In genomic region chr20:31695849-31696804, GRCh38 we compare ENCODE assay signal across 9 cellular contexts. TPM values are rescaled to one million over a fixed set of nuclear protein-coding genes. Genes with fewer than 3 reads are reported as not detected.
A peak's percentile ranks its signal among the peaks of the same experiment; 100 is the strongest.
DNase-seq lines count a peak whose midpoint lies in the region; ATAC-seq and TF ChIP-seq lines count a peak whose summit lies in the region.
"Had no signal": no experiment of that assay in that cellular context is flagged by ENCODE, and none has a peak within 500 bp of the region (broad histone marks: within the 10 kb centered on the region; RNA-seq: fewer than 3 reads in every experiment).

No MANE protein-coding gene starts in this region.

- peak overlapping the region in 1 of 7 donors; percentile 29 for H3K4me3 Mint-ChIP-seq in CD8-positive, alpha-beta memory T cell
- H3K4me3 Mint-ChIP-seq in endothelial cell (ENCODE audit: unreplicated experiment), result peak overlapping the region; percentile 23

- H3K27me3 ChIP-seq in CD8-positive, alpha-beta memory T cell (ENCODE audit: insufficient read depth, low read length, poor library complexity, severe bottlenecking), result no peaks in the 10 kb centered on the region
- no peaks in the 10 kb centered on the region for H3K27me3 ChIP-seq in PC-3 (ENCODE audit: low read length)
- H3K27me3 ChIP-seq in osteoblast (ENCODE audit: insufficient read depth, low read length), result no peaks in the 10 kb centered on the region

- peak overlapping the region; percentile 42 for H3K9ac ChIP-seq in PC-3 (ENCODE audit: low read length)

- no peaks in the 10 kb centered on the region for H3F3A ChIP-seq in PC-3 (ENCODE audit: low read length, unreplicated experiment)

- peak overlapping the region; percentile 48 to 96 (median 76) for H3K27ac Mint-ChIP-seq in CD8-positive, alpha-beta memory T cell
- H3K27ac Mint-ChIP-seq in endothelial cell (ENCODE audit: unreplicated experiment), result no peak overlapping the region

- no peak overlapping the region for H3K27ac ChIP-seq in CD8-positive, alpha-beta memory T cell (ENCODE audit: low read depth, low read length)
- peak overlapping the region; percentile 86 for H3K27ac ChIP-seq in PC-3 (ENCODE audit: low read length)
- H3K27ac ChIP-seq in osteoblast (ENCODE audit: low read depth, low read length), result peak overlapping the region; percentile 61

- H4K20me1 ChIP-seq in PC-3 (ENCODE audit: low read length) (no peaks in the 10 kb centered on the region), osteoblast (ENCODE audit: insufficient read depth, low read length) (no peaks in the 10 kb centered on the region)

- CTCF ChIA-PET in CD8-positive, alpha-beta memory T cell (lab: Charles Lee), result interaction anchor here (0.9 to 2.6 kb wide), 4 partner anchors 24 to 84 kb away, joined by 3 to 15 read pairs (median 3); no protein-coding TSS in a partner anchor
- CTCF ChIA-PET in PC-3 (lab: Charles Lee), result interaction anchor here (1.0 to 1.5 kb wide), 3 partner anchors 8 to 34 kb away, joined by 5 to 10 read pairs (median 9); no protein-coding TSS in a partner anchor

- H3K79me2 ChIP-seq in PC-3 (ENCODE audit: low read length), result peaks cover 95% of the 10 kb centered on the region
- H3K79me2 ChIP-seq in osteoblast (ENCODE audit: insufficient read depth, low read length), result peaks cover 92% of the 10 kb centered on the region

- BruUV-seq in PC-3 (replicated peaks; lab: Mats Ljungman, UMichigan), result TSS peak; percentile 74

- ATAC-seq in PC-3 (peak; percentile 71), HG02623 (IDR thresholded peaks at IDR 0.05; ENCODE audit: unreplicated experiment) (no peak), GM21737 (IDR thresholded peaks at IDR 0.05; ENCODE audit: unreplicated experiment) (no peak), GM21825 (IDR thresholded peaks at IDR 0.05; ENCODE audit: unreplicated experiment) (no peak)

- no peaks in the 10 kb centered on the region for H3K27me3 Mint-ChIP-seq in CD8-positive, alpha-beta memory T cell
- H3K27me3 Mint-ChIP-seq in endothelial cell (ENCODE audit: unreplicated experiment), result peaks cover 3% of the 10 kb centered on the region

- H3K4me3 ChIP-seq in CD8-positive, alpha-beta memory T cell (ENCODE audit: low read length), result no peak overlapping the region
- no peak overlapping the region for H3K4me3 ChIP-seq in PC-3 (ENCODE audit: low read length)
- no peak overlapping the region for H3K4me3 ChIP-seq in osteoblast (ENCODE audit: insufficient read depth, low read length)

- TF ChIP-seq CTCF in PC-3 (conservative IDR thresholded peaks at IDR 0.05; ENCODE audit: low read depth, low read length), result no peak
- TF ChIP-seq CTCF in endothelial cell (IDR thresholded peaks at IDR 0.05; ENCODE audit: unreplicated experiment), result no peak
- TF ChIP-seq CTCF in osteoblast (IDR thresholded peaks at IDR 0.05; ENCODE audit: extremely low read depth, low read depth, low read length), result no peak

- no peaks in the 10 kb centered on the region for H3K9me3 Mint-ChIP-seq in CD8-positive, alpha-beta memory T cell
- H3K9me3 Mint-ChIP-seq in endothelial cell (ENCODE audit: unreplicated experiment), result no peaks in the 10 kb centered on the region

- no peaks in the 10 kb centered on the region for H3K9me2 ChIP-seq in PC-3 (replicated peaks; ENCODE audit: low read length)

- peaks cover 12% of the 10 kb centered on the region for H3K36me3 ChIP-seq in CD8-positive, alpha-beta memory T cell (ENCODE audit: insufficient read depth, low read length)
- H3K36me3 ChIP-seq in PC-3 (ENCODE audit: low read depth, low read length) (peaks cover 60% of the 10 kb centered on the region), osteoblast (ENCODE audit: insufficient read depth, low read length) (peaks cover 30% of the 10 kb centered on the region)

- H3K9me3 ChIP-seq in CD8-positive, alpha-beta memory T cell (ENCODE audit: low read length), result no peaks in the 10 kb centered on the region
- H3K9me3 ChIP-seq in PC-3 (ENCODE audit: low read length), result no peaks in the 10 kb centered on the region
- H3K9me3 ChIP-seq in osteoblast (ENCODE audit: low read depth, low read length), result no peaks in the 10 kb centered on the region

- H3K4me2 ChIP-seq in PC-3 (ENCODE audit: low read length) (peak overlapping the region; percentile 27), osteoblast (ENCODE audit: insufficient read depth, low read length) (peak overlapping the region; percentile 30)

- peaks cover 0 to 47% (median 7%) of the 10 kb centered on the region in 3 donors for H3K36me3 Mint-ChIP-seq in CD8-positive, alpha-beta memory T cell
- H3K36me3 Mint-ChIP-seq in endothelial cell (ENCODE audit: low read depth, unreplicated experiment), result peaks cover 21% of the 10 kb centered on the region

- intact Hi-C loops in PC-3 (cut with micrococcal nuclease), result loop anchor here (1.0 to 2.0 kb wide), 3 partner anchors 8 to 27 kb away; partner anchors contain the start of gene BCL2L1

- peaks cover 41% of the 10 kb centered on the region for H3K4me1 ChIP-seq in CD8-positive, alpha-beta memory T cell (ENCODE audit: insufficient read depth, low read length)
- H3K4me1 ChIP-seq in PC-3 (ENCODE audit: insufficient read depth, low read length) (peaks cover 73% of the 10 kb centered on the region), osteoblast (ENCODE audit: insufficient read depth, low read length) (peaks cover 55% of the 10 kb centered on the region)

- H3K4me1 Mint-ChIP-seq in CD8-positive, alpha-beta memory T cell, result peaks cover 61 to 81% (median 73%) of the 10 kb centered on the region in 3 donors
- peaks cover 52% of the 10 kb centered on the region for H3K4me1 Mint-ChIP-seq in endothelial cell (ENCODE audit: unreplicated experiment)

- DNase-seq in CD8-positive, alpha-beta memory T cell, result no peak
- DNase-seq in PC-3, result peak; percentile 95
- no peak for DNase-seq in endothelial cell (ENCODE audit: low spot score)
- DNase-seq in osteoblast (ENCODE audit: insufficient read length, low spot score, missing footprints), result peak; percentile 87
- DNase-seq in SHP77 treated with DMSO at 0.1 percent for 48 hours (lab: John Stamatoyannopoulos, UW), result no peak
- DNase-seq: KG1 had no signal

- H2AFZ ChIP-seq in PC-3 (ENCODE audit: low read length) (no peak overlapping the region), osteoblast (ENCODE audit: low read length) (no peak overlapping the region)

- POLR2A ChIA-PET in CD8-positive, alpha-beta memory T cell (lab: Charles Lee), result interaction anchor here (0.5 kb wide), 1 partner anchor 12 kb away, joined by 3 read pairs; no protein-coding TSS in a partner anchor
- POLR2A ChIA-PET in PC-3 (lab: Charles Lee; ENCODE audit: unreplicated experiment), result interaction anchor here (0.6 to 1.5 kb wide), 6 partner anchors 8 to 27 kb away, joined by 3 to 20 read pairs (median 8); partner anchors contain the start of gene BCL2L1

RNA-seq across cellular contexts. Expression of gene BCL2L1, which starts 26.5 kb away (rescaled TPM):
- 100 to 1,000 TPM; 328 TPM for total RNA-seq in CD8-positive, alpha-beta memory T cell
- polyA plus RNA-seq in CD8-positive, alpha-beta memory T cell, result 32.1 TPM
- total RNA-seq in PC-3 (2014; rRNA removed) (260 and 277 TPM in 2 replicates), endothelial cell (ENCODE audit: unreplicated experiment) (52.9 TPM), osteoblast (127 and 136 TPM in 2 replicates)

RNA-seq across cellular contexts. Expression of gene TPX2, which starts 43.0 kb away (rescaled TPM):
- 10 to 100 TPM; 60.3 to 62.7 TPM for total RNA-seq in CD8-positive, alpha-beta memory T cell
- polyA plus RNA-seq in CD8-positive, alpha-beta memory T cell, result 1.1 TPM
- total RNA-seq in PC-3 (2014; rRNA removed) (128 and 151 TPM in 2 replicates), endothelial cell (ENCODE audit: unreplicated experiment) (27.2 TPM), osteoblast (16.2 and 18.5 TPM in 2 replicates)

RNA-seq across cellular contexts. Expression of gene COX4I2, which starts 58.4 kb away (rescaled TPM):
- not detected for total RNA-seq in CD8-positive, alpha-beta memory T cell
- not detected for polyA plus RNA-seq in CD8-positive, alpha-beta memory T cell
- total RNA-seq in PC-3 (2014; rRNA removed) (not detected in 2 replicates), endothelial cell (ENCODE audit: unreplicated experiment) (not detected), osteoblast (not detected in 2 replicates)

Comparison
In these comparisons a context has a peak if more than half of its experiments do, and no peak if none do; other contexts are left out.
1. DNase-seq: peak in PC-3 (single experiment) and osteoblast (single experiment); none in CD8-positive, alpha-beta memory T cell (0 of 5), endothelial cell (single experiment) and SHP77 treated with DMSO at 0.1 percent for 48 hours (single experiment).